In the genomic region with DNA sequence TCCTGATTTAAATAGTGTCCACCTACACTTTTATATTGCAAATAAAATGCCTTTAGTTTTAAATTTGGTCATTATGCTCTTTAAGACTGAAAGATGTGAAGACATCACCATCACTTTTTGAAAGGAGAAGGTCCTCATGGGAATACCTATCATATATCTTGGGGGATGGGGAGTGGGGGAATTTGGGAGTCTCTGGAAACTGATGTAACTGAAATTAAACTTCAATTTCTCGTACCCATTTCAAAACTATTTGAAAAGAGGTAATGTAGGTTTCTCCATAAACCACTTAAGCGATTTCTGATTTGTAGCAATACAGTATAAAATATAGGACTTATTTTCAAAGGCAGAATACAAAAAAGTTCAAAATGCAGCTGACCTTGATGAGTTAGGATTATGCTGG, we compare ENCODE assay signal across 9 cellular contexts. TPM values are rescaled to one million over a fixed set of nuclear protein-coding genes. Genes with fewer than 3 reads are reported as not detected.
A peak's percentile ranks its signal among the peaks of the same experiment; 100 is the strongest.
DNase-seq lines count a peak whose midpoint lies in the region; ATAC-seq, FAIRE-seq and TF ChIP-seq lines count a peak whose summit lies in the region.
"Had no signal": no experiment of that assay in that cellular context is flagged by ENCODE, and none has a peak within 500 bp of the region (broad histone marks: within the 10 kb centered on the region; RNA-seq: fewer than 3 reads in every experiment).

No MANE protein-coding gene starts in this region.

- H3K36me3 ChIP-seq in H7 (replicated peaks; ENCODE audit: control insufficient read depth, insufficient read depth, low read length) (peaks cover 2% of the 10 kb centered on the region), HepG2 (replicated peaks in 1 of 2; ENCODE audit: control insufficient read depth in 1 of 2, insufficient read depth in 2 of 2, low read length in 2 of 2) (no peaks in the 10 kb centered on the region; a peak in 2 of 5 replicates)

- CTCF ChIA-PET in A549 (lab: Yijun Ruan, JAX) (interaction anchor here (2.4 kb wide), 1 partner anchor 9 kb away, joined by 9 read pairs; no protein-coding TSS in a partner anchor), HepG2 (lab: Yijun Ruan, JAX; ENCODE audit: low intra/inter-chr PET ratio, low total read pairs) (no interaction called here)

- no peaks in the 10 kb centered on the region; the same call in 1 of the 2 replicates for H4K20me1 ChIP-seq in HepG2 (ENCODE audit: insufficient read depth, low read length)

- H2AFZ ChIP-seq in HepG2 (ENCODE audit: low read length): no peak overlapping the region

- peaks cover 38% of the 10 kb centered on the region for H3K79me2 ChIP-seq in HepG2 (ENCODE audit: insufficient read depth, low read length)

- FAIRE-seq in A549 (lab: Jason Lieb, UNC) (no peak), HepG2 (lab: Jason Lieb, UNC) (no peak)

- TF ChIP-seq EP300 in A549 (IDR thresholded peaks at IDR 0.05) (no peak), HepG2 (IDR thresholded peaks at IDR 0.05; ENCODE audit: low read depth in 2 of 2, low read length in 2 of 2) (no peak), HepG2 (CRISPR knock-in tag; IDR thresholded peaks at IDR 0.05; ENCODE audit: borderline replicate concordance) (no peak)

- H3K27ac ChIP-seq in A549 (peak overlapping the region in 1 of 2 experiments; percentile 91; a peak in 2 of 6 replicates), HepG2 (ENCODE audit: extremely low read length, insufficient read depth, low read length) (no peak overlapping the region)

- TF ChIP-seq RAD21 in A549 (conservative IDR thresholded peaks at IDR 0.05 in 1 of 2, IDR thresholded peaks at IDR 0.05 in 1 of 2) (no peak), HepG2 (CRISPR knock-in tag; IDR thresholded peaks at IDR 0.05) (no peak)

- H3K4me1 Mint-ChIP-seq in activated naive CD8-positive, alpha-beta T cell treated with anti-CD3 and anti-CD28 coated beads for 36 hours: peaks cover 39% of the 10 kb centered on the region

- intact Hi-C loops in HepG2 (cut with micrococcal nuclease; ENCODE audit: unreplicated experiment): loop anchor here (10.0 kb wide), 1 partner anchor 539 kb away; a partner anchor contains a TSS

- WGBS in A549 (ENCODE audit: missing lambda C conversion rate): 40% methylated on average over 2 of the region's 2 CpGs
- WGBS in HepG2 (ENCODE audit: low lambda C conversion rate): 35% methylated on average over 2 of the region's 2 CpGs

- H3K4me3 ChIP-seq in A549: peak overlapping the region; percentile 99; the same call in 2 of the 3 replicates
- peak overlapping the region; percentile 96 for H3K4me3 ChIP-seq in H7 (ENCODE audit: insufficient read depth, low read depth, low read length)
- peak overlapping the region; percentile 81 to 97 (median 96); a peak in 5 of 6 replicates for H3K4me3 ChIP-seq in HepG2 (replicated peaks in 1 of 3; ENCODE audit: insufficient read depth in 1 of 3, low read depth in 2 of 3, low read length in 3 of 3)

- peak overlapping the region; percentile 75 for H3K27ac Mint-ChIP-seq in activated naive CD8-positive, alpha-beta T cell treated with anti-CD3 and anti-CD28 coated beads for 36 hours

- peaks cover 15% of the 10 kb centered on the region for H3K9me3 ChIP-seq in A549
- H3K9me3 ChIP-seq in HepG2 (ENCODE audit: low read length): peaks cover 22% of the 10 kb centered on the region

- in situ Hi-C loops in HepG2 (cut with HindIII; ENCODE audit: extremely low pct_ligation_motif_present, low pct_unique_long_range_greater_than_20kb): no loop called here

- H3K36me3 Mint-ChIP-seq in activated naive CD8-positive, alpha-beta T cell treated with anti-CD3 and anti-CD28 coated beads for 36 hours: peaks cover 60% of the 10 kb centered on the region

- H3K27me3 Mint-ChIP-seq in activated naive CD8-positive, alpha-beta T cell treated with anti-CD3 and anti-CD28 coated beads for 36 hours: no peaks in the 10 kb centered on the region

- H3K4me2 ChIP-seq in A549: peak overlapping the region; percentile 83
- H3K4me2 ChIP-seq in HepG2 (ENCODE audit: low read depth, low read length): peak overlapping the region; percentile 92

- H3K9ac ChIP-seq in HepG2 (ENCODE audit: insufficient read depth, low read depth, low read length): peak overlapping the region; percentile 95

- no TSS peak for BruUV-seq in HepG2 (replicated peaks; lab: Mats Ljungman, UMichigan)

- peak overlapping the region; percentile 72 for H3K4me3 Mint-ChIP-seq in activated naive CD8-positive, alpha-beta T cell treated with anti-CD3 and anti-CD28 coated beads for 36 hours

- POLR2A ChIA-PET in A549 (lab: Yijun Ruan, JAX): interaction anchor here (1.8 kb wide), 1 partner anchor 24 kb away, joined by 4 read pairs; no protein-coding TSS in a partner anchor
- POLR2A ChIA-PET in HepG2 (lab: Yijun Ruan, JAX): interaction anchor here (2.9 kb wide), 1 partner anchor 10 kb away, joined by 14 read pairs; no protein-coding TSS in a partner anchor

- ATAC-seq in A549: no peak
- ATAC-seq in HepG2: no peak
- ATAC-seq in GM18517 (IDR thresholded peaks at IDR 0.05; ENCODE audit: unreplicated experiment): no peak
- no peak for ATAC-seq in GM18873 (IDR thresholded peaks at IDR 0.05; ENCODE audit: low FRiP score, unreplicated experiment)
- ATAC-seq in GM18498 (IDR thresholded peaks at IDR 0.05; ENCODE audit: unreplicated experiment): no peak

- H3K27me3 ChIP-seq in H7 (ENCODE audit: control insufficient read depth, insufficient read depth, low read length) (no peaks in the 10 kb centered on the region), HepG2 (ENCODE audit: control insufficient read depth in 1 of 2, insufficient read depth in 2 of 2, low read length in 2 of 2) (no peaks in the 10 kb centered on the region; a peak in 1 of 5 replicates)

- TF ChIP-seq POLR2A in A549 (IDR thresholded peaks at IDR 0.05; ENCODE audit: low read length): no peak
- no peak for TF ChIP-seq POLR2A in HepG2 (IDR thresholded peaks at IDR 0.05; ENCODE audit: insufficient read depth in 1 of 2, low read depth in 2 of 2, low read length in 2 of 2)

- H3K9me3 Mint-ChIP-seq in activated naive CD8-positive, alpha-beta T cell treated with anti-CD3 and anti-CD28 coated beads for 36 hours: peaks cover 18% of the 10 kb centered on the region

- no peak for DNase-seq in A549 (ENCODE audit: low read depth in 1 of 2, low spot score in 1 of 2)
- DNase-seq in H7: no peak
- DNase-seq in activated naive CD8-positive, alpha-beta T cell treated with anti-CD3 and anti-CD28 coated beads for 36 hours: no peak
- DNase-seq in HepG2 (ENCODE audit: low spot score): no peak
- no peak for DNase-seq in HK-2 (ENCODE audit: unreplicated experiment)
- DNase-seq: NCI-H226 had no signal

- H3K4me1 ChIP-seq in A549 (peaks cover 8% of the 10 kb centered on the region; the same call in 1 of the 3 replicates), HepG2 (ENCODE audit: insufficient read depth, low read length) (peaks cover 34% of the 10 kb centered on the region)

- no peak for TF ChIP-seq CTCF in A549 (IDR thresholded peaks at IDR 0.05)
- no peak for TF ChIP-seq CTCF in HepG2 (CRISPR knock-in tag; IDR thresholded peaks at IDR 0.05)

RNA-seq across cellular contexts. Expression of a gene that starts 0.9 kb away (rescaled TPM):
- polyA plus RNA-seq in A549 (2011; rRNA removed): 19.1 and 22.4 TPM in 2 replicates
- polyA plus RNA-seq in A549 (2012; cell fraction: cytosol; rRNA removed): 3.1 and 3.4 TPM in 2 replicates
- 2.9 and 4.9 TPM in 2 replicates for polyA plus RNA-seq in A549 (2012; cell fraction: nucleus; rRNA removed)
- 9.2 to 10.7 TPM (median 9.4 TPM) in 3 replicates for polyA plus RNA-seq in A549 (2017; fragmentation: RNase III; extraction: RNeasy Plus Mini Kit Qiagen cat#74134 plus additional on column Dnase treatment)
- 3.2 and 4.8 TPM in 2 replicates for polyA minus RNA-seq in A549 (2011; rRNA and poly(A)+ RNA removed)
- 57.7 and 67.2 TPM in 2 replicates for total RNA-seq in H7 (2014; rRNA removed; shearing (Covaris generic))
- total RNA-seq in activated naive CD8-positive, alpha-beta T cell treated with anti-CD3 and anti-CD28 coated beads for 36 hours: 10 to 100 TPM in 1 of 2 experiments, 1 to 10 TPM in 1; 10.0 to 10.8 TPM
- total RNA-seq in HepG2 (2016; rRNA removed; fragmentation: Illumina TruSeq; extraction: Trizol): 18.8 and 23.5 TPM in 2 replicates
- total RNA-seq in HepG2 (2016; cell fraction: cytosol; rRNA removed; fragmentation: Illumina TruSeq; extraction: Trizol; ENCODE audit: low read depth): 2.2 and 2.6 TPM in 2 replicates
- 18.7 and 25.4 TPM in 2 replicates for total RNA-seq in HepG2 (2016; cell fraction: insoluble cytoplasmic fraction; rRNA removed; fragmentation: Illumina TruSeq; extraction: Trizol)
- 10.3 and 10.4 TPM in 2 replicates for total RNA-seq in HepG2 (2016; cell fraction: membrane; rRNA removed; fragmentation: Illumina TruSeq; extraction: Trizol)
- total RNA-seq in HepG2 (2016; cell fraction: nucleus; rRNA removed; fragmentation: Illumina TruSeq; extraction: Trizol): 33.3 and 34.8 TPM in 2 replicates
- 16.0 and 22.0 TPM in 2 replicates for polyA plus RNA-seq in HepG2 (2011; rRNA removed)
- 6.5 and 12.0 TPM in 2 replicates for polyA plus RNA-seq in HepG2 (2011; cell fraction: cytosol; rRNA removed)
- polyA plus RNA-seq in HepG2 (2011; cell fraction: nucleus; rRNA removed): 13.3 and 16.1 TPM in 2 replicates
- 12.7 and 13.2 TPM in 2 replicates for polyA plus RNA-seq in HepG2 (2012)
- polyA plus RNA-seq in HepG2 (2016; cell fraction: cytosol; fragmentation: Illumina TruSeq; extraction: Trizol; ENCODE audit: low read depth): 2.0 and 2.8 TPM in 2 replicates
- 12.7 and 16.6 TPM in 2 replicates for polyA plus RNA-seq in HepG2 (2016; cell fraction: insoluble cytoplasmic fraction; fragmentation: Illumina TruSeq; extraction: Trizol; ENCODE audit: low read depth)
- polyA plus RNA-seq in HepG2 (2016; cell fraction: membrane; fragmentation: Illumina TruSeq; extraction: Trizol; ENCODE audit: low read depth): 6.5 and 6.9 TPM in 2 replicates
- 37.2 and 44.6 TPM in 2 replicates for polyA plus RNA-seq in HepG2 (2016; cell fraction: nucleus; fragmentation: Illumina TruSeq; extraction: Trizol; ENCODE audit: insufficient read depth, low read depth)
- 5.6 TPM in 2 replicates for polyA minus RNA-seq in HepG2 (2011; rRNA and poly(A)+ RNA removed; ENCODE audit: low replicate concordance)
- polyA minus RNA-seq in HepG2 (2011; cell fraction: cytosol; rRNA and poly(A)+ RNA removed): 7.3 and 9.6 TPM in 2 replicates
- polyA minus RNA-seq in HepG2 (2011; cell fraction: nucleus; rRNA and poly(A)+ RNA removed): 39.4 and 47.2 TPM in 2 replicates

RNA-seq across cellular contexts. Expression of a gene that starts 2.2 kb away (rescaled TPM):
- polyA plus RNA-seq in A549 (2011; rRNA removed) (9.6 and 11.1 TPM in 2 replicates), A549 (2017; fragmentation: RNase III; extraction: RNeasy Plus Mini Kit Qiagen cat#74134 plus additional on column Dnase treatment) (3.9 to 4.8 TPM (median 4.3 TPM) in 3 replicates), HepG2 (2011; rRNA removed) (8.3 and 8.9 TPM in 2 replicates)
- polyA plus RNA-seq in A549 (2012; cell fraction: cytosol; rRNA removed): 1.5 and 2.3 TPM in 2 replicates
- 1.7 and 2.9 TPM in 2 replicates for polyA plus RNA-seq in A549 (2012; cell fraction: nucleus; rRNA removed)
- polyA minus RNA-seq in A549 (2011; rRNA and poly(A)+ RNA removed): 16.8 and 20.0 TPM in 2 replicates
- 19.5 TPM in 2 replicates for total RNA-seq in H7 (2014; rRNA removed; shearing (Covaris generic))
- 10 to 100 TPM; 38.9 to 40.9 TPM for total RNA-seq in activated naive CD8-positive, alpha-beta T cell treated with anti-CD3 and anti-CD28 coated beads for 36 hours
- 27.4 and 40.8 TPM in 2 replicates for total RNA-seq in HepG2 (2016; rRNA removed; fragmentation: Illumina TruSeq; extraction: Trizol)
- total RNA-seq in HepG2 (2016; cell fraction: cytosol; rRNA removed; fragmentation: Illumina TruSeq; extraction: Trizol; ENCODE audit: low read depth): 13.4 and 16.0 TPM in 2 replicates
- 25.9 and 40.2 TPM in 2 replicates for total RNA-seq in HepG2 (2016; cell fraction: insoluble cytoplasmic fraction; rRNA removed; fragmentation: Illumina TruSeq; extraction: Trizol)
- total RNA-seq in HepG2 (2016; cell fraction: membrane; rRNA removed; fragmentation: Illumina TruSeq; extraction: Trizol): 8.9 and 10.3 TPM in 2 replicates
- 46.2 and 56.7 TPM in 2 replicates for total RNA-seq in HepG2 (2016; cell fraction: nucleus; rRNA removed; fragmentation: Illumina TruSeq; extraction: Trizol)
- 3.4 and 6.7 TPM in 2 replicates for polyA plus RNA-seq in HepG2 (2011; cell fraction: cytosol; rRNA removed)
- polyA plus RNA-seq in HepG2 (2011; cell fraction: nucleus; rRNA removed): 6.1 and 9.3 TPM in 2 replicates
- 6.4 and 6.7 TPM in 2 replicates for polyA plus RNA-seq in HepG2 (2012)
- polyA plus RNA-seq in HepG2 (2016; cell fraction: cytosol; fragmentation: Illumina TruSeq; extraction: Trizol; ENCODE audit: low read depth): 0.55 and 0.59 TPM in 2 replicates
- polyA plus RNA-seq in HepG2 (2016; cell fraction: insoluble cytoplasmic fraction; fragmentation: Illumina TruSeq; extraction: Trizol; ENCODE audit: low read depth): 8.2 and 8.3 TPM in 2 replicates
- polyA plus RNA-seq in HepG2 (2016; cell fraction: membrane; fragmentation: Illumina TruSeq; extraction: Trizol; ENCODE audit: low read depth): 1.1 and 1.5 TPM in 2 replicates
- polyA plus RNA-seq in HepG2 (2016; cell fraction: nucleus; fragmentation: Illumina TruSeq; extraction: Trizol; ENCODE audit: insufficient read depth, low read depth): 22.6 and 23.4 TPM in 2 replicates
- polyA minus RNA-seq in HepG2 (2011; rRNA and poly(A)+ RNA removed; ENCODE audit: low replicate concordance): 19.9 and 29.7 TPM in 2 replicates
- polyA minus RNA-seq in HepG2 (2011; cell fraction: cytosol; rRNA and poly(A)+ RNA removed): 16.4 and 22.7 TPM in 2 replicates
- 19.2 and 20.5 TPM in 2 replicates for polyA minus RNA-seq in HepG2 (2011; cell fraction: nucleus; rRNA and poly(A)+ RNA removed)
